ENCODE assay signal across 1 cellular context in the genomic region with DNA sequence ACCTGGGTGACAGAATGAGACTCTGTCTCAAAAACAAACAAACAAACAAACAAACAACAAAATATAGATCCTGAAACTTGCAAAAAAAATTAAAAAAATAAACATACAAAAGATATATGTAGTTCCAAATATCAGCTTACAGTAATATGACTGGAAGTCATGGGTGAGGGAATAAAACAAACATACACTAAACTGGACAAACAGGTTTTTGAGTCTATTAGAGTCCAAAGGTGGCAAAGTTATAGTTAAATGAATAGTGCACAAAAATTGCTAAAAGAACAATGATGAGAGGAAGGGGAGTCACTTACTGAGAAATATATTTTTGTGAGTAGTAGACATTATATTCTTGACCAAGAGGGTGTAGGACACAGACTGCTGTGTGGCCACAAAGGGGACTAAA.
TF ChIP-seq lines count a peak whose summit lies in the region.

No MANE protein-coding gene starts in this region.

TF ChIP-seq in GM23338, 12 proteins besides CTCF, POLR2A, EP300 and RAD21 (continued from another document):
- TF ChIP-seq, protein P1, sequence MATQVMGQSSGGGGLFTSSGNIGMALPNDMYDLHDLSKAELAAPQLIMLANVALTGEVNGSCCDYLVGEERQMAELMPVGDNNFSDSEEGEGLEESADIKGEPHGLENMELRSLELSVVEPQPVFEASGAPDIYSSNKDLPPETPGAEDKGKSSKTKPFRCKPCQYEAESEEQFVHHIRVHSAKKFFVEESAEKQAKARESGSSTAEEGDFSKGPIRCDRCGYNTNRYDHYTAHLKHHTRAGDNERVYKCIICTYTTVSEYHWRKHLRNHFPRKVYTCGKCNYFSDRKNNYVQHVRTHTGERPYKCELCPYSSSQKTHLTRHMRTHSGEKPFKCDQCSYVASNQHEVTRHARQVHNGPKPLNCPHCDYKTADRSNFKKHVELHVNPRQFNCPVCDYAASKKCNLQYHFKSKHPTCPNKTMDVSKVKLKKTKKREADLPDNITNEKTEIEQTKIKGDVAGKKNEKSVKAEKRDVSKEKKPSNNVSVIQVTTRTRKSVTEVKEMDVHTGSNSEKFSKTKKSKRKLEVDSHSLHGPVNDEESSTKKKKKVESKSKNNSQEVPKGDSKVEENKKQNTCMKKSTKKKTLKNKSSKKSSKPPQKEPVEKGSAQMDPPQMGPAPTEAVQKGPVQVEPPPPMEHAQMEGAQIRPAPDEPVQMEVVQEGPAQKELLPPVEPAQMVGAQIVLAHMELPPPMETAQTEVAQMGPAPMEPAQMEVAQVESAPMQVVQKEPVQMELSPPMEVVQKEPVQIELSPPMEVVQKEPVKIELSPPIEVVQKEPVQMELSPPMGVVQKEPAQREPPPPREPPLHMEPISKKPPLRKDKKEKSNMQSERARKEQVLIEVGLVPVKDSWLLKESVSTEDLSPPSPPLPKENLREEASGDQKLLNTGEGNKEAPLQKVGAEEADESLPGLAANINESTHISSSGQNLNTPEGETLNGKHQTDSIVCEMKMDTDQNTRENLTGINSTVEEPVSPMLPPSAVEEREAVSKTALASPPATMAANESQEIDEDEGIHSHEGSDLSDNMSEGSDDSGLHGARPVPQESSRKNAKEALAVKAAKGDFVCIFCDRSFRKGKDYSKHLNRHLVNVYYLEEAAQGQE (IDR thresholded peaks at IDR 0.05; ENCODE audit: unreplicated experiment) = no peak
- no peak for TF ChIP-seq CREB1 (CRISPR knock-in tag; IDR thresholded peaks at IDR 0.05; ENCODE audit: low read depth)
